1 cellular context compared by ENCODE assay signal in genomic region chrX:31178064-31178768, GRCh38.
TF ChIP-seq lines count a peak whose summit lies in the region.

No MANE protein-coding gene starts in this region.

TF ChIP-seq in WTC11, 78 proteins besides CTCF, POLR2A, EP300 and RAD21 (continued from another document):
- TF ChIP-seq, protein P1, sequence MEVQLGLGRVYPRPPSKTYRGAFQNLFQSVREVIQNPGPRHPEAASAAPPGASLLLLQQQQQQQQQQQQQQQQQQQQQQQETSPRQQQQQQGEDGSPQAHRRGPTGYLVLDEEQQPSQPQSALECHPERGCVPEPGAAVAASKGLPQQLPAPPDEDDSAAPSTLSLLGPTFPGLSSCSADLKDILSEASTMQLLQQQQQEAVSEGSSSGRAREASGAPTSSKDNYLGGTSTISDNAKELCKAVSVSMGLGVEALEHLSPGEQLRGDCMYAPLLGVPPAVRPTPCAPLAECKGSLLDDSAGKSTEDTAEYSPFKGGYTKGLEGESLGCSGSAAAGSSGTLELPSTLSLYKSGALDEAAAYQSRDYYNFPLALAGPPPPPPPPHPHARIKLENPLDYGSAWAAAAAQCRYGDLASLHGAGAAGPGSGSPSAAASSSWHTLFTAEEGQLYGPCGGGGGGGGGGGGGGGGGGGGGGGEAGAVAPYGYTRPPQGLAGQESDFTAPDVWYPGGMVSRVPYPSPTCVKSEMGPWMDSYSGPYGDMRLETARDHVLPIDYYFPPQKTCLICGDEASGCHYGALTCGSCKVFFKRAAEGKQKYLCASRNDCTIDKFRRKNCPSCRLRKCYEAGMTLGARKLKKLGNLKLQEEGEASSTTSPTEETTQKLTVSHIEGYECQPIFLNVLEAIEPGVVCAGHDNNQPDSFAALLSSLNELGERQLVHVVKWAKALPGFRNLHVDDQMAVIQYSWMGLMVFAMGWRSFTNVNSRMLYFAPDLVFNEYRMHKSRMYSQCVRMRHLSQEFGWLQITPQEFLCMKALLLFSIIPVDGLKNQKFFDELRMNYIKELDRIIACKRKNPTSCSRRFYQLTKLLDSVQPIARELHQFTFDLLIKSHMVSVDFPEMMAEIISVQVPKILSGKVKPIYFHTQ (CRISPR knock-in tag; IDR thresholded peaks at IDR 0.05), result no peak
- TF ChIP-seq, protein P2, sequence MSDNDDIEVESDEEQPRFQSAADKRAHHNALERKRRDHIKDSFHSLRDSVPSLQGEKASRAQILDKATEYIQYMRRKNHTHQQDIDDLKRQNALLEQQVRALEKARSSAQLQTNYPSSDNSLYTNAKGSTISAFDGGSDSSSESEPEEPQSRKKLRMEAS (CRISPR knock-in tag; IDR thresholded peaks at IDR 0.05), result no peak
- TF ChIP-seq ZBTB21 (CRISPR knock-in tag; IDR thresholded peaks at IDR 0.05; ENCODE audit: borderline replicate concordance) (no peak), ARID4B (CRISPR knock-in tag; IDR thresholded peaks at IDR 0.05; ENCODE audit: borderline replicate concordance) (no peak), ZNF138 (CRISPR knock-in tag; conservative IDR thresholded peaks at IDR 0.05) (no peak), FOXP1 (CRISPR knock-in tag; IDR thresholded peaks at IDR 0.05; ENCODE audit: borderline replicate concordance) (no peak), SMAD3 (CRISPR knock-in tag; IDR thresholded peaks at IDR 0.05; ENCODE audit: borderline replicate concordance) (no peak), STAT6 (CRISPR knock-in tag; conservative IDR thresholded peaks at IDR 0.05; ENCODE audit: low read depth) (no peak), HMGA2 (CRISPR knock-in tag; IDR thresholded peaks at IDR 0.05) (no peak)
- TF ChIP-seq, protein P3, sequence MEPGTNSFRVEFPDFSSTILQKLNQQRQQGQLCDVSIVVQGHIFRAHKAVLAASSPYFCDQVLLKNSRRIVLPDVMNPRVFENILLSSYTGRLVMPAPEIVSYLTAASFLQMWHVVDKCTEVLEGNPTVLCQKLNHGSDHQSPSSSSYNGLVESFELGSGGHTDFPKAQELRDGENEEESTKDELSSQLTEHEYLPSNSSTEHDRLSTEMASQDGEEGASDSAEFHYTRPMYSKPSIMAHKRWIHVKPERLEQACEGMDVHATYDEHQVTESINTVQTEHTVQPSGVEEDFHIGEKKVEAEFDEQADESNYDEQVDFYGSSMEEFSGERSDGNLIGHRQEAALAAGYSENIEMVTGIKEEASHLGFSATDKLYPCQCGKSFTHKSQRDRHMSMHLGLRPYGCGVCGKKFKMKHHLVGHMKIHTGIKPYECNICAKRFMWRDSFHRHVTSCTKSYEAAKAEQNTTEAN (CRISPR knock-in tag; IDR thresholded peaks at IDR 0.05), result no peak
- TF ChIP-seq, protein P4, sequence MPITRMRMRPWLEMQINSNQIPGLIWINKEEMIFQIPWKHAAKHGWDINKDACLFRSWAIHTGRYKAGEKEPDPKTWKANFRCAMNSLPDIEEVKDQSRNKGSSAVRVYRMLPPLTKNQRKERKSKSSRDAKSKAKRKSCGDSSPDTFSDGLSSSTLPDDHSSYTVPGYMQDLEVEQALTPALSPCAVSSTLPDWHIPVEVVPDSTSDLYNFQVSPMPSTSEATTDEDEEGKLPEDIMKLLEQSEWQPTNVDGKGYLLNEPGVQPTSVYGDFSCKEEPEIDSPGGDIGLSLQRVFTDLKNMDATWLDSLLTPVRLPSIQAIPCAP (CRISPR knock-in tag; IDR thresholded peaks at IDR 0.05), result no peak
